ENCODE assay signal across 1 cellular context in the genomic region with DNA sequence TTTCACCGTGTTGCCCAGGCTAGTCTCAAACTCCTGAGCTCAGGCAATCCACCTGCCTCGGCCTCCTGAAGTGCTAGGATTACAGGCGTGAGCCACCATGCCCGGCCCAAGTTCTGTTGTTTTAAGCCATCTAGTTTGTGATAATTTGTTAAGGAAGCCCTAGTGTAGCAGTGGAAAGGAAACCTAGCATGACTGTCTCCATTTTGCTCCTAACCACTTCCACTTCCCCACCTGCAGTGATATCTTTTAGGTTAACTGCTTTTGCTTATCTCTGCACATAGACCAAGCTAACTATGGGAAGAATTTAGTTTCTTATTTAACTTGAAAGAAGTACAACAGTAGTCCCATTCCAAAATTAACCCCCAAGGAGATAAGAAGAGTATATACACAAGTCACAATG.
TF ChIP-seq lines count a peak whose summit lies in the region.

No MANE protein-coding gene starts in this region.

TF ChIP-seq in GM23338, 12 proteins besides CTCF, POLR2A, EP300 and RAD21 (continued from another document):
- TF ChIP-seq, protein P1, sequence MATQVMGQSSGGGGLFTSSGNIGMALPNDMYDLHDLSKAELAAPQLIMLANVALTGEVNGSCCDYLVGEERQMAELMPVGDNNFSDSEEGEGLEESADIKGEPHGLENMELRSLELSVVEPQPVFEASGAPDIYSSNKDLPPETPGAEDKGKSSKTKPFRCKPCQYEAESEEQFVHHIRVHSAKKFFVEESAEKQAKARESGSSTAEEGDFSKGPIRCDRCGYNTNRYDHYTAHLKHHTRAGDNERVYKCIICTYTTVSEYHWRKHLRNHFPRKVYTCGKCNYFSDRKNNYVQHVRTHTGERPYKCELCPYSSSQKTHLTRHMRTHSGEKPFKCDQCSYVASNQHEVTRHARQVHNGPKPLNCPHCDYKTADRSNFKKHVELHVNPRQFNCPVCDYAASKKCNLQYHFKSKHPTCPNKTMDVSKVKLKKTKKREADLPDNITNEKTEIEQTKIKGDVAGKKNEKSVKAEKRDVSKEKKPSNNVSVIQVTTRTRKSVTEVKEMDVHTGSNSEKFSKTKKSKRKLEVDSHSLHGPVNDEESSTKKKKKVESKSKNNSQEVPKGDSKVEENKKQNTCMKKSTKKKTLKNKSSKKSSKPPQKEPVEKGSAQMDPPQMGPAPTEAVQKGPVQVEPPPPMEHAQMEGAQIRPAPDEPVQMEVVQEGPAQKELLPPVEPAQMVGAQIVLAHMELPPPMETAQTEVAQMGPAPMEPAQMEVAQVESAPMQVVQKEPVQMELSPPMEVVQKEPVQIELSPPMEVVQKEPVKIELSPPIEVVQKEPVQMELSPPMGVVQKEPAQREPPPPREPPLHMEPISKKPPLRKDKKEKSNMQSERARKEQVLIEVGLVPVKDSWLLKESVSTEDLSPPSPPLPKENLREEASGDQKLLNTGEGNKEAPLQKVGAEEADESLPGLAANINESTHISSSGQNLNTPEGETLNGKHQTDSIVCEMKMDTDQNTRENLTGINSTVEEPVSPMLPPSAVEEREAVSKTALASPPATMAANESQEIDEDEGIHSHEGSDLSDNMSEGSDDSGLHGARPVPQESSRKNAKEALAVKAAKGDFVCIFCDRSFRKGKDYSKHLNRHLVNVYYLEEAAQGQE (IDR thresholded peaks at IDR 0.05; ENCODE audit: unreplicated experiment): no peak
- no peak for TF ChIP-seq NANOG (IDR thresholded peaks at IDR 0.05; ENCODE audit: borderline replicate concordance)
- TF ChIP-seq STAT1 (IDR thresholded peaks at IDR 0.05; ENCODE audit: unreplicated experiment): no peak
- TF ChIP-seq EZH2phosphoT487 (IDR thresholded peaks at IDR 0.05; ENCODE audit: unreplicated experiment): no peak
- TF ChIP-seq, protein P2, sequence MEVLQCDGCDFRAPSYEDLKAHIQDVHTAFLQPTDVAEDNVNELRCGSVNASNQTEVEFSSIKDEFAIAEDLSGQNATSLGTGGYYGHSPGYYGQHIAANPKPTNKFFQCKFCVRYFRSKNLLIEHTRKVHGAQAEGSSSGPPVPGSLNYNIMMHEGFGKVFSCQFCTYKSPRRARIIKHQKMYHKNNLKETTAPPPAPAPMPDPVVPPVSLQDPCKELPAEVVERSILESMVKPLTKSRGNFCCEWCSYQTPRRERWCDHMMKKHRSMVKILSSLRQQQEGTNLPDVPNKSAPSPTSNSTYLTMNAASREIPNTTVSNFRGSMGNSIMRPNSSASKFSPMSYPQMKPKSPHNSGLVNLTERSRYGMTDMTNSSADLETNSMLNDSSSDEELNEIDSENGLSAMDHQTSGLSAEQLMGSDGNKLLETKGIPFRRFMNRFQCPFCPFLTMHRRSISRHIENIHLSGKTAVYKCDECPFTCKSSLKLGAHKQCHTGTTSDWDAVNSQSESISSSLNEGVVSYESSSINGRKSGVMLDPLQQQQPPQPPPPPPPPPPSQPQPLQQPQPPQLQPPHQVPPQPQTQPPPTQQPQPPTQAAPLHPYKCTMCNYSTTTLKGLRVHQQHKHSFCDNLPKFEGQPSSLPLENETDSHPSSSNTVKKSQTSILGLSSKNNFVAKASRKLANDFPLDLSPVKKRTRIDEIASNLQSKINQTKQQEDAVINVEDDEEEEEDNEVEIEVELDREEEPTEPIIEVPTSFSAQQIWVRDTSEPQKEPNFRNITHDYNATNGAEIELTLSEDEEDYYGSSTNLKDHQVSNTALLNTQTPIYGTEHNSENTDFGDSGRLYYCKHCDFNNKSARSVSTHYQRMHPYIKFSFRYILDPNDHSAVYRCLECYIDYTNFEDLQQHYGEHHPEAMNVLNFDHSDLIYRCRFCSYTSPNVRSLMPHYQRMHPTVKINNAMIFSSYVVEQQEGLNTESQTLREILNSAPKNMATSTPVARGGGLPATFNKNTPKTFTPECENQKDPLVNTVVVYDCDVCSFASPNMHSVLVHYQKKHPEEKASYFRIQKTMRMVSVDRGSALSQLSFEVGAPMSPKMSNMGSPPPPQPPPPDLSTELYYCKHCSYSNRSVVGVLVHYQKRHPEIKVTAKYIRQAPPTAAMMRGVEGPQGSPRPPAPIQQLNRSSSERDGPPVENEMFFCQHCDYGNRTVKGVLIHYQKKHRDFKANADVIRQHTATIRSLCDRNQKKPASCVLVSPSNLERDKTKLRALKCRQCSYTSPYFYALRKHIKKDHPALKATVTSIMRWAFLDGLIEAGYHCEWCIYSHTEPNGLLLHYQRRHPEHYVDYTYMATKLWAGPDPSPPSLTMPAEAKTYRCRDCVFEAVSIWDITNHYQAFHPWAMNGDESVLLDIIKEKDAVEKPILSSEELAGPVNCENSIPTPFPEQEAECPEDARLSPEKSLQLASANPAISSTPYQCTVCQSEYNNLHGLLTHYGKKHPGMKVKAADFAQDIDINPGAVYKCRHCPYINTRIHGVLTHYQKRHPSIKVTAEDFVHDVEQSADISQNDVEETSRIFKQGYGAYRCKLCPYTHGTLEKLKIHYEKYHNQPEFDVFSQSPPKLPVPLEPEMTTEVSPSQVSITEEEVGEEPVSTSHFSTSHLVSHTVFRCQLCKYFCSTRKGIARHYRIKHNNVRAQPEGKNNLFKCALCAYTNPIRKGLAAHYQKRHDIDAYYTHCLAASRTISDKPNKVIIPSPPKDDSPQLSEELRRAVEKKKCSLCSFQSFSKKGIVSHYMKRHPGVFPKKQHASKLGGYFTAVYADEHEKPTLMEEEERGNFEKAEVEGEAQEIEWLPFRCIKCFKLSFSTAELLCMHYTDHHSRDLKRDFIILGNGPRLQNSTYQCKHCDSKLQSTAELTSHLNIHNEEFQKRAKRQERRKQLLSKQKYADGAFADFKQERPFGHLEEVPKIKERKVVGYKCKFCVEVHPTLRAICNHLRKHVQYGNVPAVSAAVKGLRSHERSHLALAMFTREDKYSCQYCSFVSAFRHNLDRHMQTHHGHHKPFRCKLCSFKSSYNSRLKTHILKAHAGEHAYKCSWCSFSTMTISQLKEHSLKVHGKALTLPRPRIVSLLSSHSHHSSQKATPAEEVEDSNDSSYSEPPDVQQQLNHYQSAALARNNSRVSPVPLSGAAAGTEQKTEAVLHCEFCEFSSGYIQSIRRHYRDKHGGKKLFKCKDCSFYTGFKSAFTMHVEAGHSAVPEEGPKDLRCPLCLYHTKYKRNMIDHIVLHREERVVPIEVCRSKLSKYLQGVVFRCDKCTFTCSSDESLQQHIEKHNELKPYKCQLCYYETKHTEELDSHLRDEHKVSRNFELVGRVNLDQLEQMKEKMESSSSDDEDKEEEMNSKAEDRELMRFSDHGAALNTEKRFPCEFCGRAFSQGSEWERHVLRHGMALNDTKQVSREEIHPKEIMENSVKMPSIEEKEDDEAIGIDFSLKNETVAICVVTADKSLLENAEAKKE (CRISPR knock-in tag; IDR thresholded peaks at IDR 0.05): no peak
- TF ChIP-seq CREB1 (CRISPR knock-in tag; IDR thresholded peaks at IDR 0.05; ENCODE audit: low read depth): no peak
- TF ChIP-seq, protein P3, sequence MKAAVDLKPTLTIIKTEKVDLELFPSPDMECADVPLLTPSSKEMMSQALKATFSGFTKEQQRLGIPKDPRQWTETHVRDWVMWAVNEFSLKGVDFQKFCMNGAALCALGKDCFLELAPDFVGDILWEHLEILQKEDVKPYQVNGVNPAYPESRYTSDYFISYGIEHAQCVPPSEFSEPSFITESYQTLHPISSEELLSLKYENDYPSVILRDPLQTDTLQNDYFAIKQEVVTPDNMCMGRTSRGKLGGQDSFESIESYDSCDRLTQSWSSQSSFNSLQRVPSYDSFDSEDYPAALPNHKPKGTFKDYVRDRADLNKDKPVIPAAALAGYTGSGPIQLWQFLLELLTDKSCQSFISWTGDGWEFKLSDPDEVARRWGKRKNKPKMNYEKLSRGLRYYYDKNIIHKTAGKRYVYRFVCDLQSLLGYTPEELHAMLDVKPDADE (IDR thresholded peaks at IDR 0.05): no peak
- TF ChIP-seq ZNF331 (CRISPR knock-in tag; IDR thresholded peaks at IDR 0.05; ENCODE audit: low read depth): no peak
- no peak for TF ChIP-seq EZH2 (IDR thresholded peaks at IDR 0.05; ENCODE audit: low read depth, unreplicated experiment)
